Comparison of ENCODE assay signal across 18 cellular contexts in genomic region chr6:31713991-31714684, GRCh38. TPM values are rescaled to one million over a fixed set of nuclear protein-coding genes. Genes with fewer than 3 reads are reported as not detected.
A peak's percentile ranks its signal among the peaks of the same experiment; 100 is the strongest.
DNase-seq lines count a peak whose midpoint lies in the region; ATAC-seq and TF ChIP-seq lines count a peak whose summit lies in the region.
"Had no signal": no experiment of that assay in that cellular context is flagged by ENCODE, and none has a peak within 500 bp of the region (broad histone marks: within the 10 kb centered on the region; RNA-seq: fewer than 3 reads in every experiment).

No MANE protein-coding gene starts in this region.

- peaks cover 43 to 60% (median 51%) of the 10 kb centered on the region in 10 experiments for H3K4me1 ChIP-seq in BLaER1 treated with 17β-estradiol and CSF1 and Interleukin-3, amounts not matched to agents 10 nM and 100 nM
- H3K4me1 ChIP-seq in HUES64 (ENCODE audit: insufficient read depth, low read length) = peaks cover 36% of the 10 kb centered on the region
- H3K4me1 ChIP-seq in endodermal cell (ENCODE audit: control insufficient read depth, insufficient read depth, low read length) = peaks cover 7% of the 10 kb centered on the region
- H3K4me1 ChIP-seq: gastroesophageal sphincter had no signal

- no peaks in the 10 kb centered on the region for H3K9me3 ChIP-seq in BLaER1 treated with 17β-estradiol and CSF1 and Interleukin-3, amounts not matched to agents 10 nM and 100 nM (replicated peaks in 1 of 11)
- H3K9me3 ChIP-seq in HUES64 (ENCODE audit: insufficient read depth, low read depth, low read length) (no peaks in the 10 kb centered on the region), endodermal cell (ENCODE audit: control insufficient read depth, low read length) (no peaks in the 10 kb centered on the region)
- H3K9me3 ChIP-seq: gastroesophageal sphincter had no signal

- H3K4me3 Mint-ChIP-seq in endodermal cell = peak overlapping the region; percentile 14
- peak overlapping the region; percentile 68 for H3K4me3 Mint-ChIP-seq in nephron progenitor cell

- no peaks in the 10 kb centered on the region for H3K36me3 ChIP-seq in BLaER1 treated with 17β-estradiol and CSF1 and Interleukin-3, amounts not matched to agents 10 nM and 100 nM
- H3K36me3 ChIP-seq in HUES64 (ENCODE audit: insufficient read depth, low read length) = no peaks in the 10 kb centered on the region
- no peaks in the 10 kb centered on the region for H3K36me3 ChIP-seq in endodermal cell (ENCODE audit: control insufficient read depth, insufficient read depth, low read length)
- H3K36me3 ChIP-seq: gastroesophageal sphincter had no signal

- peak overlapping the region; percentile 0 to 63 (median 43); a peak in 15 of 22 replicates for H3K9ac ChIP-seq in BLaER1 treated with 17β-estradiol and CSF1 and Interleukin-3, amounts not matched to agents 10 nM and 100 nM
- H3K9ac ChIP-seq in HUES64 (ENCODE audit: low read depth, low read length) (no peak overlapping the region), endodermal cell (ENCODE audit: extremely low read depth, low read length, poor library complexity, severe bottlenecking) (peak overlapping the region; percentile 18)

- H3K27ac ChIP-seq in BLaER1 treated with 17β-estradiol and CSF1 and Interleukin-3, amounts not matched to agents 10 nM and 100 nM = peak overlapping the region in 6 of 11 experiments; percentile 7 to 46 (median 18); a peak in 10 of 22 replicates
- H3K27ac ChIP-seq in HUES64 (ENCODE audit: low read depth, low read length) (0 out of 2 replicates have a peak overlapping the region, but pooled peaks have one; percentile 7), endodermal cell (ENCODE audit: low read depth, low read length) (peak overlapping the region; percentile 67)
- H3K27ac ChIP-seq: gastroesophageal sphincter had no signal

- ATAC-seq in GM18868 (IDR thresholded peaks at IDR 0.05; ENCODE audit: unreplicated experiment) = no peak
- ATAC-seq in GM21360 (IDR thresholded peaks at IDR 0.05; ENCODE audit: unreplicated experiment) = no peak
- ATAC-seq: gastroesophageal sphincter, GM12878, left lobe of liver had no signal

- H3K4me1 Mint-ChIP-seq in endodermal cell (peaks cover 45% of the 10 kb centered on the region), nephron progenitor cell (peaks cover 76% of the 10 kb centered on the region)

- H3K27me3 Mint-ChIP-seq in endodermal cell (ENCODE audit: insufficient read depth) (no peaks in the 10 kb centered on the region), nephron progenitor cell (ENCODE audit: low read depth, poor library complexity) (no peaks in the 10 kb centered on the region)

- H3K4me2 ChIP-seq in BLaER1 treated with 17β-estradiol and CSF1 and Interleukin-3, amounts not matched to agents 10 nM and 100 nM = peak overlapping the region; percentile 46 to 68 (median 62)

- H3K36me3 Mint-ChIP-seq in endodermal cell (ENCODE audit: low read depth) = no peaks in the 10 kb centered on the region
- no peaks in the 10 kb centered on the region for H3K36me3 Mint-ChIP-seq in nephron progenitor cell (ENCODE audit: low read depth)

- H3K27ac Mint-ChIP-seq in endodermal cell = peak overlapping the region; percentile 95
- H3K27ac Mint-ChIP-seq in nephron progenitor cell = peak overlapping the region; percentile 98

- no peaks in the 10 kb centered on the region for H3K27me3 ChIP-seq in BLaER1 treated with 17β-estradiol and CSF1 and Interleukin-3, amounts not matched to agents 10 nM and 100 nM
- no peaks in the 10 kb centered on the region for H3K27me3 ChIP-seq in HUES64 (ENCODE audit: insufficient read depth, low read length)
- no peaks in the 10 kb centered on the region for H3K27me3 ChIP-seq in endodermal cell (ENCODE audit: control insufficient read depth, insufficient read depth, low read length, poor library complexity, severe bottlenecking)

- DNase-seq in endodermal cell = peak; percentile 79
- peak; percentile 23 for DNase-seq in nephron progenitor cell
- DNase-seq in activated CD8-positive, alpha-beta memory T cell treated with anti-CD3 and anti-CD28 coated beads, Interleukin-2, amount 50 U/mL, for 4 hours = no peak
- no peak for DNase-seq in activated CD4-positive, alpha-beta T cell treated with anti-CD3 and anti-CD28 coated beads for 4 hours
- DNase-seq: activated CD4-positive, alpha-beta T cell treated with anti-CD3 and anti-CD28 coated beads, Interleukin-2, amount 50 U/mL, for 48 hours; activated effector memory CD4-positive, alpha-beta T cell treated with Interleukin-2 at 50 U/mL for 16 hours; AML-193; NCI-H510A; posterior cingulate gyrus had no signal

- TF ChIP-seq CTCF in endodermal cell (conservative IDR thresholded peaks at IDR 0.05) (no peak), nephron progenitor cell (IDR thresholded peaks at IDR 0.05) (no peak)

- no peak overlapping the region for H3K4me3 ChIP-seq in BLaER1 treated with 17β-estradiol and CSF1 and Interleukin-3, amounts not matched to agents 10 nM and 100 nM
- H3K4me3 ChIP-seq in HUES64 (ENCODE audit: low read length) (no peak overlapping the region), endodermal cell (ENCODE audit: low read length) (no peak overlapping the region)
- H3K4me3 ChIP-seq: gastroesophageal sphincter, GM12878 had no signal

- H4K20me1 ChIP-seq in BLaER1 treated with 17β-estradiol and CSF1 and Interleukin-3, amounts not matched to agents 10 nM and 100 nM = no peaks in the 10 kb centered on the region

- no peaks in the 10 kb centered on the region for H3K9me3 Mint-ChIP-seq in endodermal cell
- H3K9me3 Mint-ChIP-seq in nephron progenitor cell = no peaks in the 10 kb centered on the region

- 19% methylated on average over 5 of the region's 5 CpGs for WGBS in HUES64
- 0 to 18% methylated on average over 3 to 5 of the region's 5 CpGs for WGBS in endodermal cell (ENCODE audit: insufficient coverage in 1 of 2, insufficient read length in 1 of 2), 2 experiments

RNA-seq across cellular contexts. Expression of gene LY6G6D, which starts 1.0 kb away (rescaled TPM):
- not detected for polyA plus RNA-seq in HUES64 (2013, experiment 1 of 2)
- not detected for polyA plus RNA-seq in HUES64 (2013, experiment 2 of 2)
- total RNA-seq in endodermal cell = not detected
- polyA plus RNA-seq in endodermal cell (2013, experiment 1 of 2) = not detected
- polyA plus RNA-seq in endodermal cell (2013, experiment 2 of 2) = 1.4 TPM
- total RNA-seq: gastroesophageal sphincter, GM12878, left lobe of liver, M059J had no signal
- polyA plus RNA-seq: GM12878 had no signal

RNA-seq across cellular contexts. Expression of gene LY6G6C, which starts 7.4 kb away (rescaled TPM):
- not detected for polyA plus RNA-seq in HUES64 (2013, experiment 1 of 2)
- not detected for polyA plus RNA-seq in HUES64 (2013, experiment 2 of 2)
- total RNA-seq in endodermal cell = under 1 TPM; 0.29 to 0.38 TPM
- polyA plus RNA-seq in endodermal cell (2013, experiment 1 of 2) = 1.1 TPM
- 1.4 TPM for polyA plus RNA-seq in endodermal cell (2013, experiment 2 of 2)
- total RNA-seq: gastroesophageal sphincter, GM12878, left lobe of liver, M059J, urinary bladder had no signal
- polyA plus RNA-seq: GM12878, urinary bladder had no signal

RNA-seq across cellular contexts. Expression of gene LY6G6F, which starts 7.5 kb away (rescaled TPM):
- not detected for polyA plus RNA-seq in HUES64 (2013, experiment 1 of 2)
- polyA plus RNA-seq in HUES64 (2013, experiment 2 of 2) = not detected
- not detected for total RNA-seq in endodermal cell
- polyA plus RNA-seq in endodermal cell (2013, experiment 1 of 2) = not detected
- polyA plus RNA-seq in endodermal cell (2013, experiment 2 of 2) = not detected
- total RNA-seq: gastroesophageal sphincter, GM12878, left lobe of liver, M059J, urinary bladder had no signal
- polyA plus RNA-seq: GM12878, urinary bladder had no signal

RNA-seq across cellular contexts. Expression of gene MPIG6B, which starts 9.0 kb away (rescaled TPM):
- not detected for polyA plus RNA-seq in HUES64 (2013, experiment 1 of 2)
- not detected for polyA plus RNA-seq in HUES64 (2013, experiment 2 of 2)
- not detected for total RNA-seq in endodermal cell
- polyA plus RNA-seq in endodermal cell (2013, experiment 1 of 2) = not detected
- polyA plus RNA-seq in endodermal cell (2013, experiment 2 of 2) = not detected
- total RNA-seq: GM12878, M059J had no signal
- polyA plus RNA-seq: GM12878 had no signal

RNA-seq across cellular contexts. Expression of gene ABHD16A, which starts 11.0 kb away (rescaled TPM):
- polyA plus RNA-seq in HUES64 (2013, experiment 1 of 2) = 28.2 TPM
- 28.3 TPM for polyA plus RNA-seq in HUES64 (2013, experiment 2 of 2)
- 10 to 100 TPM; 38.3 to 59.5 TPM for total RNA-seq in endodermal cell
- polyA plus RNA-seq in endodermal cell (2013, experiment 1 of 2) = 58.1 TPM
- polyA plus RNA-seq in endodermal cell (2013, experiment 2 of 2) = 47.7 TPM

Comparison
In these comparisons a context has a peak if more than half of its experiments do, and no peak if none do; other contexts are left out.
1. H3K27ac ChIP-seq: peak in every context shown above with its lines; median percentile 67 in endodermal cell; 18 in BLaER1 treated with 17β-estradiol and CSF1 and Interleukin-3, amounts not matched to agents 10 nM and 100 nM; 7 in HUES64.
2. DNase-seq: peak in endodermal cell (single experiment) and nephron progenitor cell (single experiment); none in activated CD8-positive, alpha-beta memory T cell treated with anti-CD3 and anti-CD28 coated beads, Interleukin-2, amount 50 U/mL, for 4 hours (single experiment) and activated CD4-positive, alpha-beta T cell treated with anti-CD3 and anti-CD28 coated beads for 4 hours (0 of 2).